9 cellular contexts compared by ENCODE assay signal in the genomic region with DNA sequence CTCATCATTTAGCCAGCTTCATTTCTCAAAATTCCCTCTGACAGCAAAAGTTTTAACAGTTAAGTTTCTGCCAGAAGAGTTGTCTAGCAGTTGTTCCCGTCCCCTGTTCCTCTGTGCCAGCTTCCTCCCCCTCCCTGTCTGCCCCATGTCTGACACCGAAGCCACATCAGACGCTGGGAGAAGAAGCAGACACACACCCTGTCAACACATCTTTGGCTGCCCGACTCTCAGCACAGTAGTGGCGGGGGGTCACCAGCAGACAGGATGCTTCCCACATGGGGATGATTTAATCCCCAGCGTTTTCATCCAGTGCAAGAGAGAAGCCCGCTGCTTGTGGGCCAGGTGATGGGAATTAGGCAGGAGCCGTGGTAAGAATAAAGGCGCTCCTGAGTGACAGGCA.
A peak's percentile ranks its signal among the peaks of the same experiment; 100 is the strongest.
DNase-seq lines count a peak whose midpoint lies in the region; ATAC-seq, FAIRE-seq and TF ChIP-seq lines count a peak whose summit lies in the region.
"Had no signal": no experiment of that assay in that cellular context is flagged by ENCODE, and none has a peak within 500 bp of the region (broad histone marks: within the 10 kb centered on the region; RNA-seq: fewer than 3 reads in every experiment).

No MANE protein-coding gene starts in this region.

- H3K27ac ChIP-seq in heart left ventricle: peak overlapping the region in 9 of 12 donors; percentile 7 to 70 (median 55)
- peak overlapping the region in 1 of 2 donors; percentile 70 for H3K27ac ChIP-seq in small intestine (ENCODE audit: low read depth in 1 of 2, low read length in 1 of 2)
- H3K27ac ChIP-seq: SJSA1 had no signal

- H3K27me3 ChIP-seq in heart left ventricle: peaks cover 0 to 26% (median 6%) of the 10 kb centered on the region in 9 donors
- H3K27me3 ChIP-seq in small intestine (ENCODE audit: control insufficient read depth in 2 of 2, insufficient read depth in 2 of 2, low read length in 2 of 2): peaks cover 0 to 2% of the 10 kb centered on the region in 2 donors
- H3K27me3 ChIP-seq: SJSA1 had no signal

- H3K4me1 ChIP-seq in heart left ventricle (peaks cover 0 to 29% (median 7%) of the 10 kb centered on the region in 12 donors), small intestine (ENCODE audit: control insufficient read depth in 2 of 2, insufficient read depth in 1 of 2, low read depth in 1 of 2, low read length in 1 of 2) (no peaks in the 10 kb centered on the region)

- H3K27me3 Mint-ChIP-seq in activated T-cell treated with anti-CD3 and anti-CD28 coated beads, Interleukin-2, amount 50 U/mL, for 4 hours (ENCODE audit: low read depth): peaks cover 27% of the 10 kb centered on the region

- no peak for FAIRE-seq in small intestine (lab: Jason Lieb, UNC)

- H3K4me3 ChIP-seq in heart left ventricle (no peak overlapping the region), small intestine (ENCODE audit: low read depth in 1 of 2, low read length in 2 of 2) (no peak overlapping the region)
- H3K4me3 ChIP-seq: SJSA1 had no signal

- DNase-seq in EL: peak; percentile 4
- peak; percentile 40 for DNase-seq in activated T-cell treated with anti-CD3 and anti-CD28 coated beads, Interleukin-2, amount 50 U/mL, for 4 hours
- peak; percentile 35 to 82 (median 60) for DNase-seq in heart left ventricle
- peak; percentile 7 for DNase-seq in smooth muscle cell of the brain vasculature (ENCODE audit: low read depth, low spot score)
- DNase-seq in NCI-H345 treated with DMSO at 0.1 percent for 48 hours (lab: John Stamatoyannopoulos, UW; ENCODE audit: unreplicated experiment): no peak
- DNase-seq in NCI-H2171 treated with DMSO at 0.1 percent for 48 hours (lab: John Stamatoyannopoulos, UW): no peak
- DNase-seq in small intestine: no peak

- H3K9me3 Mint-ChIP-seq in activated T-cell treated with anti-CD3 and anti-CD28 coated beads, Interleukin-2, amount 50 U/mL, for 4 hours: peaks cover 20% of the 10 kb centered on the region

- ATAC-seq in activated T-cell treated with anti-CD3 and anti-CD28 coated beads, Interleukin-2, amount 50 U/mL, for 4 hours: peak; percentile 75 to 83
- ATAC-seq in heart left ventricle (peak; percentile 65 to 95 (median 87)), GM21825 (IDR thresholded peaks at IDR 0.05; ENCODE audit: unreplicated experiment) (no peak)

- peak overlapping the region; percentile 48 for H3K4me3 Mint-ChIP-seq in activated T-cell treated with anti-CD3 and anti-CD28 coated beads, Interleukin-2, amount 50 U/mL, for 4 hours

- peaks cover 2% of the 10 kb centered on the region for H3K36me3 Mint-ChIP-seq in activated T-cell treated with anti-CD3 and anti-CD28 coated beads, Interleukin-2, amount 50 U/mL, for 4 hours (ENCODE audit: insufficient read depth)

- peaks cover 26% of the 10 kb centered on the region for H3K4me1 Mint-ChIP-seq in activated T-cell treated with anti-CD3 and anti-CD28 coated beads, Interleukin-2, amount 50 U/mL, for 4 hours (ENCODE audit: low read depth)

- no peaks in the 10 kb centered on the region for H3K36me3 ChIP-seq in heart left ventricle
- no peaks in the 10 kb centered on the region for H3K36me3 ChIP-seq in small intestine (ENCODE audit: control insufficient read depth in 2 of 2, insufficient read depth in 2 of 2, low read length in 2 of 2)
- H3K36me3 ChIP-seq: SJSA1 had no signal

- intact Hi-C loops in heart left ventricle (cut with DNase I): no loop called here

- no peak for TF ChIP-seq CTCF in heart left ventricle (IDR thresholded peaks at IDR 0.05)

- no peak for TF ChIP-seq POLR2A in heart left ventricle (IDR thresholded peaks at IDR 0.05)

- WGBS in heart left ventricle, 4 donors: 8 to 16% (median 11%) methylated on average over 6 to 9 of the region's 9 CpGs
- 38 to 65% (median 64%) methylated on average over 9 of the region's 9 CpGs for WGBS in small intestine, 3 donors

- peaks cover 0 to 27% (median 14%) of the 10 kb centered on the region in 12 donors for H3K9me3 ChIP-seq in heart left ventricle
- H3K9me3 ChIP-seq in small intestine (ENCODE audit: control insufficient read depth, low read depth): no peaks in the 10 kb centered on the region

Comparison
In these comparisons a context has a peak if more than half of its experiments do, and no peak if none do; other contexts are left out.
1. DNase-seq: peak in EL (single experiment), activated T-cell treated with anti-CD3 and anti-CD28 coated beads, Interleukin-2, amount 50 U/mL, for 4 hours (single experiment), heart left ventricle (5 of 5) and smooth muscle cell of the brain vasculature (single experiment); none in NCI-H345 treated with DMSO at 0.1 percent for 48 hours (single experiment), NCI-H2171 treated with DMSO at 0.1 percent for 48 hours (single experiment) and small intestine (single experiment).